Comparison of ENCODE assay signal across 1 cellular context in genomic region chr15:41794081-41794480, GRCh38.
TF ChIP-seq lines count a peak whose summit lies in the region.

No MANE protein-coding gene starts in this region.

TF ChIP-seq in IMR-90, 13 proteins besides CTCF, POLR2A, EP300 and RAD21 (continued from another document):
- no peak for TF ChIP-seq USF2 (IDR thresholded peaks at IDR 0.05; ENCODE audit: low read depth, low read length)
- no peak for TF ChIP-seq RFX5 (IDR thresholded peaks at IDR 0.05; ENCODE audit: low read depth, low read length)
- TF ChIP-seq FOS (IDR thresholded peaks at IDR 0.05; ENCODE audit: low read depth, low read length) = no peak
